Comparison of ENCODE assay signal across 1 cellular context in the genomic region with DNA sequence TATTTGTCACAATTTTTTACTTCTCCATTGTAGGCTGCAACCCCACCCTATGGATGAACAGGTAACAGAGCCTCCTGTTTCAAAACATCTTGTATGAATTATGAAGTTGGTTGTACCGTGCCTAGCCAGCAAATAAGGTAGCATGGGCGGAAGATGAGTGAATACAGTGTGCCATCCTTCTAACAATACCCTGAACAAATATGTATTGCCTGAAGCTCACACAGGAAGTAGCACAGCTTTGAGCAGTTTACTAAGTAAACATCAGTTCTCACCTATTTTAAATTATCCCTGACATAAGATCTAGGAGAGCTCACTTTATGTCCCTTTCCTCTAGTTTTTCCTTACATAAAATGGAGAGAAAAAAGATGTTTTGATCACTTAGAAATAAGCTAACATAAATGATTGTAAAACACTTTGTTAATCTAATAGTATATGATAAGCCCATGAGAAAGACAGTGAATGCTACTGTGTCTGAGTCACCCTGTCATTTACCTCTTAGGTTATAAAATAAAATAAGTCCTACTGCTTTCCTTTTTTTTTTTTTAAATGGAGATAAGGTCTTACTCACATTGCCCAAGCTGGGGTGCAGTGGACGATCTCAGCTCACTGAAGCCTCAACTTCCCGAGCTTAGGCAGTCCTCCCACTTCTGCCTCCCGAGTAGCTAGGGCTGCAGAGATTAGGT.
TF ChIP-seq lines count a peak whose summit lies in the region.

No MANE protein-coding gene starts in this region.

TF ChIP-seq in HepG2, 621 proteins besides CTCF, POLR2A, EP300 and RAD21 (continued from another document):
- TF ChIP-seq, protein P1, sequence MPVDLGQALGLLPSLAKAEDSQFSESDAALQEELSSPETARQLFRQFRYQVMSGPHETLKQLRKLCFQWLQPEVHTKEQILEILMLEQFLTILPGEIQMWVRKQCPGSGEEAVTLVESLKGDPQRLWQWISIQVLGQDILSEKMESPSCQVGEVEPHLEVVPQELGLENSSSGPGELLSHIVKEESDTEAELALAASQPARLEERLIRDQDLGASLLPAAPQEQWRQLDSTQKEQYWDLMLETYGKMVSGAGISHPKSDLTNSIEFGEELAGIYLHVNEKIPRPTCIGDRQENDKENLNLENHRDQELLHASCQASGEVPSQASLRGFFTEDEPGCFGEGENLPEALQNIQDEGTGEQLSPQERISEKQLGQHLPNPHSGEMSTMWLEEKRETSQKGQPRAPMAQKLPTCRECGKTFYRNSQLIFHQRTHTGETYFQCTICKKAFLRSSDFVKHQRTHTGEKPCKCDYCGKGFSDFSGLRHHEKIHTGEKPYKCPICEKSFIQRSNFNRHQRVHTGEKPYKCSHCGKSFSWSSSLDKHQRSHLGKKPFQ (CRISPR knock-in tag; IDR thresholded peaks at IDR 0.05; ENCODE audit: insufficient replicate concordance) = peak; percentile 29
- no peak for TF ChIP-seq ATAD3A (CRISPR knock-in tag; IDR thresholded peaks at IDR 0.05)
- TF ChIP-seq FOXA3 (CRISPR knock-in tag; IDR thresholded peaks at IDR 0.05) = 0 out of 2 replicates have a peak, but pooled peaks have one; percentile 17
